ENCODE assay signal across 1 cellular context in the genomic region with DNA sequence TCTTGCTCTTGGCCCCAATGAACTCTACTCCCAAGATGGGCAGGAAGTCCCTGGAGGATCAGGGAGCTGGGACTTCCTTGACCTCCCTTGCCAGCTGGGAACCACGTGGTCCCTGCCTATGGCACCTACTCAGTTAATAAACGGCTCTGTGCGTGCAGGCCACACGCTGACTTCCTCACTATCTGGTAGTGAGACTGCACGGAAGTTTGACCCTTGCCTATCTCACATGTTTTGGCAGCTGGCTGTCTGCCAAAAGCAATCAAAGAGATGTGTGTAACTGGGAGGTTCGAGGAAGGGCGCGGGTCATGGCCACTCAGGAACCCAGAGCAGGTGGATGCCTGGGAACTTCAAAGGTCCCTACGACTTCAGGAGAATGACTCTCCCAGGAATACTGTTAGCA.
TF ChIP-seq lines count a peak whose summit lies in the region.

No MANE protein-coding gene starts in this region.

TF ChIP-seq in HepG2, 621 proteins besides CTCF, POLR2A, EP300 and RAD21 (continued from another document and continues in another):
- TF ChIP-seq, protein P1, sequence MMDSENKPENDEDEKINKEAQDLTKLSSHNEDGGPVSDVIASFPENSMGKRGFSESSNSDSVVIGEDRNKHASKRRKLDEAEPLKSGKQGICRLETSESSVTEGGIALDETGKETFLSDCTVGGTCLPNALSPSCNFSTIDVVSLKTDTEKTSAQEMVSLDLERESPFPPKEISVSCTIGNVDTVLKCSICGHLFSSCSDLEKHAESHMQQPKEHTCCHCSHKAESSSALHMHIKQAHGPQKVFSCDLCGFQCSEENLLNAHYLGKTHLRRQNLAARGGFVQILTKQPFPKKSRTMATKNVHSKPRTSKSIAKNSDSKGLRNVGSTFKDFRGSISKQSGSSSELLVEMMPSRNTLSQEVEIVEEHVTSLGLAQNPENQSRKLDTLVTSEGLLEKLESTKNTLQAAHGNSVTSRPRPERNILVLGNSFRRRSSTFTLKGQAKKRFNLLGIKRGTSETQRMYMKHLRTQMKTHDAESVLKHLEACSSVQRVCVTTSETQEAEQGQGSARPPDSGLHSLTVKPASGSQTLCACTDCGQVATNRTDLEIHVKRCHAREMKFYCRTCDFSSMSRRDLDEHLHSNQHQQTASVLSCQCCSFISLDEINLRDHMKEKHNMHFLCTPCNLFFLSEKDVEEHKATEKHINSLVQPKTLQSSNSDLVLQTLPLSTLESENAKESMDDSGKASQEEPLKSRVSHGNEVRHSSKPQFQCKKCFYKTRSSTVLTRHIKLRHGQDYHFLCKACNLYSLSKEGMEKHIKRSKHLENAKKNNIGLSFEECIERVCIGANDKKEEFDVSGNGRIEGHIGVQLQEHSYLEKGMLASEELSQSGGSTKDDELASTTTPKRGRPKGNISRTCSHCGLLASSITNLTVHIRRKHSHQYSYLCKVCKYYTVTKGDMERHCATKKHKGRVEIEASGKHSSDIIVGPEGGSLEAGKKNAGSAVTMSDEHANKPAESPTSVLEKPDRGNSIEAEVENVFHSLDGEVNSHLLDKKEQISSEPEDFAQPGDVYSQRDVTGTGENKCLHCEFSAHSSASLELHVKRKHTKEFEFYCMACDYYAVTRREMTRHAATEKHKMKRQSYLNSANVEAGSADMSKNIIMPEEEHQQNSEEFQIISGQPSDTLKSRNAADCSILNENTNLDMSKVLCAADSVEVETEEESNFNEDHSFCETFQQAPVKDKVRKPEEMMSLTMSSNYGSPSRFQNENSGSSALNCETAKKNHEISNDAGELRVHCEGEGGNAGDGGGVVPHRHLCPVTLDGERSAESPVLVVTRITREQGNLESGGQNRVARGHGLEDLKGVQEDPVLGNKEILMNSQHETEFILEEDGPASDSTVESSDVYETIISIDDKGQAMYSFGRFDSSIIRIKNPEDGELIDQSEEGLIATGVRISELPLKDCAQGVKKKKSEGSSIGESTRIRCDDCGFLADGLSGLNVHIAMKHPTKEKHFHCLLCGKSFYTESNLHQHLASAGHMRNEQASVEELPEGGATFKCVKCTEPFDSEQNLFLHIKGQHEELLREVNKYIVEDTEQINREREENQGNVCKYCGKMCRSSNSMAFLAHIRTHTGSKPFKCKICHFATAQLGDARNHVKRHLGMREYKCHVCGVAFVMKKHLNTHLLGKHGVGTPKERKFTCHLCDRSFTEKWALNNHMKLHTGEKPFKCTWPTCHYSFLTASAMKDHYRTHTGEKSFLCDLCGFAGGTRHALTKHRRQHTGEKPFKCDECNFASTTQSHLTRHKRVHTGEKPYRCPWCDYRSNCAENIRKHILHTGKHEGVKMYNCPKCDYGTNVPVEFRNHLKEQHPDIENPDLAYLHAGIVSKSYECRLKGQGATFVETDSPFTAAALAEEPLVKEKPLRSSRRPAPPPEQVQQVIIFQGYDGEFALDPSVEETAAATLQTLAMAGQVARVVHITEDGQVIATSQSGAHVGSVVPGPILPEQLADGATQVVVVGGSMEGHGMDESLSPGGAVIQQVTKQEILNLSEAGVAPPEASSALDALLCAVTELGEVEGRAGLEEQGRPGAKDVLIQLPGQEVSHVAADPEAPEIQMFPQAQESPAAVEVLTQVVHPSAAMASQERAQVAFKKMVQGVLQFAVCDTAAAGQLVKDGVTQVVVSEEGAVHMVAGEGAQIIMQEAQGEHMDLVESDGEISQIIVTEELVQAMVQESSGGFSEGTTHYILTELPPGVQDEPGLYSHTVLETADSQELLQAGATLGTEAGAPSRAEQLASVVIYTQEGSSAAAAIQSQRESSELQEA (CRISPR knock-in tag; IDR thresholded peaks at IDR 0.05; ENCODE audit: not compliant biosample characterization), result no peak
- no peak for TF ChIP-seq MTA1 (CRISPR knock-in tag; IDR thresholded peaks at IDR 0.05; ENCODE audit: borderline replicate concordance)
- no peak for TF ChIP-seq ZNF780A (CRISPR knock-in tag; IDR thresholded peaks at IDR 0.05)
- TF ChIP-seq, protein P2, sequence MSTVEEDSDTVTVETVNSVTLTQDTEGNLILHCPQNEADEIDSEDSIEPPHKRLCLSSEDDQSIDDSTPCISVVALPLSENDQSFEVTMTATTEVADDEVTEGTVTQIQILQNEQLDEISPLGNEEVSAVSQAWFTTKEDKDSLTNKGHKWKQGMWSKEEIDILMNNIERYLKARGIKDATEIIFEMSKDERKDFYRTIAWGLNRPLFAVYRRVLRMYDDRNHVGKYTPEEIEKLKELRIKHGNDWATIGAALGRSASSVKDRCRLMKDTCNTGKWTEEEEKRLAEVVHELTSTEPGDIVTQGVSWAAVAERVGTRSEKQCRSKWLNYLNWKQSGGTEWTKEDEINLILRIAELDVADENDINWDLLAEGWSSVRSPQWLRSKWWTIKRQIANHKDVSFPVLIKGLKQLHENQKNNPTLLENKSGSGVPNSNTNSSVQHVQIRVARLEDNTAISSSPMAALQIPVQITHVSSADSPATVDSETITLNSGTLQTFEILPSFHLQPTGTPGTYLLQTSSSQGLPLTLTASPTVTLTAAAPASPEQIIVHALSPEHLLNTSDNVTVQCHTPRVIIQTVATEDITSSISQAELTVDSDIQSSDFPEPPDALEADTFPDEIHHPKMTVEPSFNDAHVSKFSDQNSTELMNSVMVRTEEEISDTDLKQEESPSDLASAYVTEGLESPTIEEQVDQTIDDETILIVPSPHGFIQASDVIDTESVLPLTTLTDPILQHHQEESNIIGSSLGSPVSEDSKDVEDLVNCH (CRISPR knock-in tag; IDR thresholded peaks at IDR 0.05), result no peak
- no peak for TF ChIP-seq ZNF615 (CRISPR knock-in tag; IDR thresholded peaks at IDR 0.05; ENCODE audit: borderline replicate concordance)
- no peak for TF ChIP-seq ZNF83 (CRISPR knock-in tag; IDR thresholded peaks at IDR 0.05; ENCODE audit: borderline replicate concordance)
- TF ChIP-seq, protein P3, sequence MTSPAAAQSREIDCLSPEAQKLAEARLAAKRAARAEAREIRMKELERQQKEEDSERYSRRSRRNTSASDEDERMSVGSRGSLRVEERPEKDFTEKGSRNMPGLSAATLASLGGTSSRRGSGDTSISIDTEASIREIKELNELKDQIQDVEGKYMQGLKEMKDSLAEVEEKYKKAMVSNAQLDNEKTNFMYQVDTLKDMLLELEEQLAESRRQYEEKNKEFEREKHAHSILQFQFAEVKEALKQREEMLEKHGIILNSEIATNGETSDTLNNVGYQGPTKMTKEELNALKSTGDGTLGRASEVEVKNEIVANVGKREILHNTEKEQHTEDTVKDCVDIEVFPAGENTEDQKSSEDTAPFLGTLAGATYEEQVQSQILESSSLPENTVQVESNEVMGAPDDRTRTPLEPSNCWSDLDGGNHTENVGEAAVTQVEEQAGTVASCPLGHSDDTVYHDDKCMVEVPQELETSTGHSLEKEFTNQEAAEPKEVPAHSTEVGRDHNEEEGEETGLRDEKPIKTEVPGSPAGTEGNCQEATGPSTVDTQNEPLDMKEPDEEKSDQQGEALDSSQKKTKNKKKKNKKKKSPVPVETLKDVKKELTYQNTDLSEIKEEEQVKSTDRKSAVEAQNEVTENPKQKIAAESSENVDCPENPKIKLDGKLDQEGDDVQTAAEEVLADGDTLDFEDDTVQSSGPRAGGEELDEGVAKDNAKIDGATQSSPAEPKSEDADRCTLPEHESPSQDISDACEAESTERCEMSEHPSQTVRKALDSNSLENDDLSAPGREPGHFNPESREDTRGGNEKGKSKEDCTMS (CRISPR knock-in tag; conservative IDR thresholded peaks at IDR 0.05), result no peak
- TF ChIP-seq ZNF577 (CRISPR knock-in tag; IDR thresholded peaks at IDR 0.05; ENCODE audit: borderline replicate concordance, low read depth), result no peak
- peak; percentile 75 for TF ChIP-seq ZNF652 (CRISPR knock-in tag; IDR thresholded peaks at IDR 0.05; ENCODE audit: borderline replicate concordance, low read depth)
- TF ChIP-seq NFRKB (IDR thresholded peaks at IDR 0.05), result no peak
- TF ChIP-seq, protein P4, sequence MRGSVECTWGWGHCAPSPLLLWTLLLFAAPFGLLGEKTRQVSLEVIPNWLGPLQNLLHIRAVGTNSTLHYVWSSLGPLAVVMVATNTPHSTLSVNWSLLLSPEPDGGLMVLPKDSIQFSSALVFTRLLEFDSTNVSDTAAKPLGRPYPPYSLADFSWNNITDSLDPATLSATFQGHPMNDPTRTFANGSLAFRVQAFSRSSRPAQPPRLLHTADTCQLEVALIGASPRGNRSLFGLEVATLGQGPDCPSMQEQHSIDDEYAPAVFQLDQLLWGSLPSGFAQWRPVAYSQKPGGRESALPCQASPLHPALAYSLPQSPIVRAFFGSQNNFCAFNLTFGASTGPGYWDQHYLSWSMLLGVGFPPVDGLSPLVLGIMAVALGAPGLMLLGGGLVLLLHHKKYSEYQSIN (CRISPR knock-in tag; IDR thresholded peaks at IDR 0.05; ENCODE audit: borderline replicate concordance), result no peak
- TF ChIP-seq ZNF674 (CRISPR knock-in tag; IDR thresholded peaks at IDR 0.05; ENCODE audit: low read depth), result no peak
- no peak for TF ChIP-seq ZNF558 (CRISPR knock-in tag; IDR thresholded peaks at IDR 0.05; ENCODE audit: borderline replicate concordance)
- TF ChIP-seq AHR (CRISPR knock-in tag; IDR thresholded peaks at IDR 0.05), result no peak
- TF ChIP-seq TRIM24 (CRISPR knock-in tag; IDR thresholded peaks at IDR 0.05), result no peak
- TF ChIP-seq, protein P5, sequence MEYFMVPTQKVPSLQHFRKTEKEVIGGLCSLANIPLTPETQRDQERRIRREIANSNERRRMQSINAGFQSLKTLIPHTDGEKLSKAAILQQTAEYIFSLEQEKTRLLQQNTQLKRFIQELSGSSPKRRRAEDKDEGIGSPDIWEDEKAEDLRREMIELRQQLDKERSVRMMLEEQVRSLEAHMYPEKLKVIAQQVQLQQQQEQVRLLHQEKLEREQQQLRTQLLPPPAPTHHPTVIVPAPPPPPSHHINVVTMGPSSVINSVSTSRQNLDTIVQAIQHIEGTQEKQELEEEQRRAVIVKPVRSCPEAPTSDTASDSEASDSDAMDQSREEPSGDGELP (IDR thresholded peaks at IDR 0.05; ENCODE audit: borderline replicate concordance, low read depth), result peak; percentile 94
- 0 out of 2 replicates have a peak, but pooled peaks have one; percentile 17 for TF ChIP-seq ZBTB7A (CRISPR knock-in tag; IDR thresholded peaks at IDR 0.05)
- no peak for TF ChIP-seq KLF6 (CRISPR knock-in tag; IDR thresholded peaks at IDR 0.05)
- TF ChIP-seq HOXD1 (CRISPR knock-in tag; IDR thresholded peaks at IDR 0.05), result no peak
- no peak for TF ChIP-seq GATAD1 (CRISPR knock-in tag; IDR thresholded peaks at IDR 0.05)
- TF ChIP-seq, protein P6, sequence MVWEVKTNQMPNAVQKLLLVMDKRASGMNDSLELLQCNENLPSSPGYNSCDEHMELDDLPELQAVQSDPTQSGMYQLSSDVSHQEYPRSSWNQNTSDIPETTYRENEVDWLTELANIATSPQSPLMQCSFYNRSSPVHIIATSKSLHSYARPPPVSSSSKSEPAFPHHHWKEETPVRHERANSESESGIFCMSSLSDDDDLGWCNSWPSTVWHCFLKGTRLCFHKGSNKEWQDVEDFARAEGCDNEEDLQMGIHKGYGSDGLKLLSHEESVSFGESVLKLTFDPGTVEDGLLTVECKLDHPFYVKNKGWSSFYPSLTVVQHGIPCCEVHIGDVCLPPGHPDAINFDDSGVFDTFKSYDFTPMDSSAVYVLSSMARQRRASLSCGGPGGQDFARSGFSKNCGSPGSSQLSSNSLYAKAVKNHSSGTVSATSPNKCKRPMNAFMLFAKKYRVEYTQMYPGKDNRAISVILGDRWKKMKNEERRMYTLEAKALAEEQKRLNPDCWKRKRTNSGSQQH (CRISPR knock-in tag; IDR thresholded peaks at IDR 0.05; ENCODE audit: low read depth), result 0 out of 2 replicates have a peak, but pooled peaks have one; percentile 43
- peak; percentile 62 for TF ChIP-seq TCF7 (IDR thresholded peaks at IDR 0.05; ENCODE audit: low read depth)
- TF ChIP-seq, protein P7, sequence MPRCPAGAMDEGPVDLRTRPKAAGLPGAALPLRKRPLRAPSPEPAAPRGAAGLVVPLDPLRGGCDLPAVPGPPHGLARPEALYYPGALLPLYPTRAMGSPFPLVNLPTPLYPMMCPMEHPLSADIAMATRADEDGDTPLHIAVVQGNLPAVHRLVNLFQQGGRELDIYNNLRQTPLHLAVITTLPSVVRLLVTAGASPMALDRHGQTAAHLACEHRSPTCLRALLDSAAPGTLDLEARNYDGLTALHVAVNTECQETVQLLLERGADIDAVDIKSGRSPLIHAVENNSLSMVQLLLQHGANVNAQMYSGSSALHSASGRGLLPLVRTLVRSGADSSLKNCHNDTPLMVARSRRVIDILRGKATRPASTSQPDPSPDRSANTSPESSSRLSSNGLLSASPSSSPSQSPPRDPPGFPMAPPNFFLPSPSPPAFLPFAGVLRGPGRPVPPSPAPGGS (CRISPR knock-in tag; IDR thresholded peaks at IDR 0.05), result no peak
- TF ChIP-seq SRY (CRISPR knock-in tag; IDR thresholded peaks at IDR 0.05), result no peak
- TF ChIP-seq KMT2A (CRISPR knock-in tag; IDR thresholded peaks at IDR 0.05), result no peak; the same call in 1 of the 2 replicates
- no peak for TF ChIP-seq PLRG1 (conservative IDR thresholded peaks at IDR 0.05)
- no peak for TF ChIP-seq ZFP41 (CRISPR knock-in tag; IDR thresholded peaks at IDR 0.05; ENCODE audit: borderline replicate concordance)
- TF ChIP-seq, protein P8, sequence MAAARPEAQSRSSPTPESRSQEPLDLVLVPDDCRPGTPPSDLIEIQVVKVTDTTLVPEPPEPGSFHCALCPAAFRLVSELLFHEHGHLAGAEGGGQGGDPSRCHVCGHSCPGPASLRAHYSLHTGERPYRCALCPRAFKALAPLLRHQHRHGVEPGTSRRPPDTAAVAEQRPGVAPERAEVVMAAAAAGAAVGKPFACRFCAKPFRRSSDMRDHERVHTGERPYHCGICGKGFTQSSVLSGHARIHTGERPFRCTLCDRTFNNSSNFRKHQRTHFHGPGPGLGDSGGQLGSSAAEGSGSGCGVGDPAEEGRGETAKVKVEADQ (CRISPR knock-in tag; IDR thresholded peaks at IDR 0.05; ENCODE audit: borderline replicate concordance), result no peak
- TF ChIP-seq ZZZ3 (CRISPR knock-in tag; IDR thresholded peaks at IDR 0.05; ENCODE audit: borderline replicate concordance), result no peak
- TF ChIP-seq YEATS4 (CRISPR knock-in tag; IDR thresholded peaks at IDR 0.05; ENCODE audit: borderline replicate concordance), result peak; percentile 37; the same call in 1 of the 2 replicates
- 0 out of 2 replicates have a peak, but pooled peaks have one; percentile 46 for TF ChIP-seq BHLHE40 (IDR thresholded peaks at IDR 0.05; ENCODE audit: low read length)
- TF ChIP-seq, protein P9, sequence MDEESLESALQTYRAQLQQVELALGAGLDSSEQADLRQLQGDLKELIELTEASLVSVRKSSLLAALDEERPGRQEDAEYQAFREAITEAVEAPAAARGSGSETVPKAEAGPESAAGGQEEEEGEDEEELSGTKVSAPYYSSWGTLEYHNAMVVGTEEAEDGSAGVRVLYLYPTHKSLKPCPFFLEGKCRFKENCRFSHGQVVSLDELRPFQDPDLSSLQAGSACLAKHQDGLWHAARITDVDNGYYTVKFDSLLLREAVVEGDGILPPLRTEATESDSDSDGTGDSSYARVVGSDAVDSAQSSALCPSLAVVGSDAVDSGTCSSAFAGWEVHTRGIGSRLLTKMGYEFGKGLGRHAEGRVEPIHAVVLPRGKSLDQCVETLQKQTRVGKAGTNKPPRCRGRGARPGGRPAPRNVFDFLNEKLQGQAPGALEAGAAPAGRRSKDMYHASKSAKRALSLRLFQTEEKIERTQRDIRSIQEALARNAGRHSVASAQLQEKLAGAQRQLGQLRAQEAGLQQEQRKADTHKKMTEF (CRISPR knock-in tag; IDR thresholded peaks at IDR 0.05), result peak; percentile 61; the same call in 1 of the 2 replicates
- TF ChIP-seq ZNF703 (CRISPR knock-in tag; IDR thresholded peaks at IDR 0.05; ENCODE audit: borderline replicate concordance), result no peak
- TF ChIP-seq YEATS2 (CRISPR knock-in tag; IDR thresholded peaks at IDR 0.05; ENCODE audit: borderline replicate concordance), result no peak
- TF ChIP-seq, protein P10, sequence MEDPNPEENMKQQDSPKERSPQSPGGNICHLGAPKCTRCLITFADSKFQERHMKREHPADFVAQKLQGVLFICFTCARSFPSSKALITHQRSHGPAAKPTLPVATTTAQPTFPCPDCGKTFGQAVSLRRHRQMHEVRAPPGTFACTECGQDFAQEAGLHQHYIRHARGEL (CRISPR knock-in tag; IDR thresholded peaks at IDR 0.05), result no peak
